10 cellular contexts compared by ENCODE assay signal in genomic region chr19:23440791-23441190, GRCh38. TPM values are rescaled to one million over a fixed set of nuclear protein-coding genes. Genes with fewer than 3 reads are reported as not detected.
DNase-seq lines count a peak whose midpoint lies in the region; ATAC-seq and TF ChIP-seq lines count a peak whose summit lies in the region.
"Had no signal": no experiment of that assay in that cellular context is flagged by ENCODE, and none has a peak within 500 bp of the region (broad histone marks: within the 10 kb centered on the region; RNA-seq: fewer than 3 reads in every experiment).

No MANE protein-coding gene starts in this region.

- H3K27me3 ChIP-seq in osteoblast (ENCODE audit: insufficient read depth, low read length): no peaks in the 10 kb centered on the region
- no peaks in the 10 kb centered on the region for H3K27me3 ChIP-seq in dorsolateral prefrontal cortex

- no peaks in the 10 kb centered on the region for H3K27me3 Mint-ChIP-seq in activated CD4-positive, alpha-beta T cell treated with anti-CD3 and anti-CD28 coated beads, Interleukin-2, amount 10 ng/mL, durations not matched to agents 24 days and 14 days
- H3K27me3 Mint-ChIP-seq in HFFc6 (ENCODE audit: insufficient read depth): 0 out of 2 replicates have a peak, but pooled peaks cover 1% of the 10 kb centered on the region

- no peak overlapping the region for H3K27ac Mint-ChIP-seq in activated CD4-positive, alpha-beta T cell treated with anti-CD3 and anti-CD28 coated beads, Interleukin-2, amount 10 ng/mL, durations not matched to agents 24 days and 14 days
- no peak overlapping the region for H3K27ac Mint-ChIP-seq in HFFc6

- H3K36me3 ChIP-seq in osteoblast (ENCODE audit: insufficient read depth, low read length): no peaks in the 10 kb centered on the region

- peak; percentile 65 for TF ChIP-seq CTCF in HFFc6 (IDR thresholded peaks at IDR 0.05)
- peak; percentile 44 for TF ChIP-seq CTCF in astrocyte of the spinal cord (IDR thresholded peaks at IDR 0.05; ENCODE audit: low read depth, low read length)
- TF ChIP-seq CTCF in osteoblast (IDR thresholded peaks at IDR 0.05; ENCODE audit: extremely low read depth, low read depth, low read length): peak; percentile 12
- peak in 17 of 56 donors; percentile 9 to 39 (median 23) for TF ChIP-seq CTCF in dorsolateral prefrontal cortex (IDR thresholded peaks at IDR 0.05 in 54 of 56, conservative IDR thresholded peaks at IDR 0.05 in 2 of 56; ENCODE audit: low read depth in 1 of 56, partially characterized antibody in 56 of 56)

- H3K27ac ChIP-seq in osteoblast (ENCODE audit: low read depth, low read length): no peak overlapping the region
- no peak overlapping the region for H3K27ac ChIP-seq in dorsolateral prefrontal cortex

- H3K9me3 Mint-ChIP-seq in activated CD4-positive, alpha-beta T cell treated with anti-CD3 and anti-CD28 coated beads, Interleukin-2, amount 10 ng/mL, durations not matched to agents 24 days and 14 days: peaks cover 48% of the 10 kb centered on the region
- peaks cover 52% of the 10 kb centered on the region for H3K9me3 Mint-ChIP-seq in HFFc6

- peak; percentile 58 for DNase-seq in activated CD4-positive, alpha-beta T cell treated with anti-CD3 and anti-CD28 coated beads, Interleukin-2, amount 10 ng/mL, durations not matched to agents 24 days and 14 days
- no peak for DNase-seq in activated CD4-positive, alpha-beta T cell treated with anti-CD3 and anti-CD28 coated beads for 4 hours
- DNase-seq in HFFc6 (no peak), astrocyte of the spinal cord (ENCODE audit: low read depth, low spot score) (no peak), osteoblast (ENCODE audit: insufficient read length, low spot score, missing footprints) (no peak), dorsolateral prefrontal cortex (no peak), GDM1 (lab: John Stamatoyannopoulos, UW) (no peak)
- DNase-seq: left cardiac atrium, NCI-H345 had no signal

- no peaks in the 10 kb centered on the region for H4K20me1 ChIP-seq in osteoblast (ENCODE audit: insufficient read depth, low read length)

- ATAC-seq in HG02623 (IDR thresholded peaks at IDR 0.05; ENCODE audit: unreplicated experiment): no peak
- ATAC-seq: left cardiac atrium had no signal

- H3K4me3 ChIP-seq in astrocyte of the spinal cord (ENCODE audit: low read depth, low read length) (no peak overlapping the region), osteoblast (ENCODE audit: insufficient read depth, low read length) (no peak overlapping the region), dorsolateral prefrontal cortex (no peak overlapping the region)

- intact Hi-C loops in activated CD4-positive, alpha-beta T cell treated with anti-CD3 and anti-CD28 coated beads, Interleukin-2, amount 10 ng/mL, durations not matched to agents 24 days and 14 days (cut with micrococcal nuclease): no loop called here
- intact Hi-C loops in dorsolateral prefrontal cortex (cut with DNase I): no loop called here

- H3K36me3 Mint-ChIP-seq in activated CD4-positive, alpha-beta T cell treated with anti-CD3 and anti-CD28 coated beads, Interleukin-2, amount 10 ng/mL, durations not matched to agents 24 days and 14 days (ENCODE audit: low read depth): no peaks in the 10 kb centered on the region
- H3K36me3 Mint-ChIP-seq in HFFc6 (ENCODE audit: low read depth): peaks cover 29% of the 10 kb centered on the region

- no peaks in the 10 kb centered on the region for H3K4me1 Mint-ChIP-seq in activated CD4-positive, alpha-beta T cell treated with anti-CD3 and anti-CD28 coated beads, Interleukin-2, amount 10 ng/mL, durations not matched to agents 24 days and 14 days
- peaks cover 11% of the 10 kb centered on the region; the same call in 1 of the 2 replicates for H3K4me1 Mint-ChIP-seq in HFFc6 (ENCODE audit: low read depth)

- no peaks in the 10 kb centered on the region for H3K4me1 ChIP-seq in osteoblast (ENCODE audit: insufficient read depth, low read length)

- H3K4me3 Mint-ChIP-seq in activated CD4-positive, alpha-beta T cell treated with anti-CD3 and anti-CD28 coated beads, Interleukin-2, amount 10 ng/mL, durations not matched to agents 24 days and 14 days: no peak overlapping the region
- no peak overlapping the region for H3K4me3 Mint-ChIP-seq in HFFc6

- no peak overlapping the region for H2AFZ ChIP-seq in osteoblast (ENCODE audit: low read length)

- no peaks in the 10 kb centered on the region for H3K9me3 ChIP-seq in osteoblast (ENCODE audit: low read depth, low read length)

- H3K4me2 ChIP-seq in osteoblast (ENCODE audit: insufficient read depth, low read length): no peak overlapping the region

- H3K79me2 ChIP-seq in osteoblast (ENCODE audit: insufficient read depth, low read length): no peaks in the 10 kb centered on the region

- in situ Hi-C loops in astrocyte of the spinal cord (cut with HindIII; ENCODE audit: low sequenced_read_pairs): no loop called here

RNA-seq across cellular contexts. Expression of gene ZNF91, which starts 45.5 kb away (rescaled TPM):
- 25.0 and 31.1 TPM in 2 replicates for total RNA-seq in activated CD4-positive, alpha-beta T cell treated with anti-CD3 and anti-CD28 coated beads, Interleukin-2, amount 10 ng/mL, durations not matched to agents 24 days and 14 days
- total RNA-seq in HFFc6 (2021; fragmentation: NEBNext Ultra II Directional; extraction: Animal tissue kit (Norgen Biotek cat#: 25700)): 10 to 100 TPM; 19.5 to 27.4 (median 22.1) TPM
- total RNA-seq in osteoblast (14.8 and 20.6 TPM in 2 replicates), dorsolateral prefrontal cortex (100 to 1,000 TPM in 119 of 120 experiments, 10 to 100 TPM in 1; 86.8 to 280 (median 171) TPM)
